ENCODE assay signal across 21 cellular contexts in the genomic region with DNA sequence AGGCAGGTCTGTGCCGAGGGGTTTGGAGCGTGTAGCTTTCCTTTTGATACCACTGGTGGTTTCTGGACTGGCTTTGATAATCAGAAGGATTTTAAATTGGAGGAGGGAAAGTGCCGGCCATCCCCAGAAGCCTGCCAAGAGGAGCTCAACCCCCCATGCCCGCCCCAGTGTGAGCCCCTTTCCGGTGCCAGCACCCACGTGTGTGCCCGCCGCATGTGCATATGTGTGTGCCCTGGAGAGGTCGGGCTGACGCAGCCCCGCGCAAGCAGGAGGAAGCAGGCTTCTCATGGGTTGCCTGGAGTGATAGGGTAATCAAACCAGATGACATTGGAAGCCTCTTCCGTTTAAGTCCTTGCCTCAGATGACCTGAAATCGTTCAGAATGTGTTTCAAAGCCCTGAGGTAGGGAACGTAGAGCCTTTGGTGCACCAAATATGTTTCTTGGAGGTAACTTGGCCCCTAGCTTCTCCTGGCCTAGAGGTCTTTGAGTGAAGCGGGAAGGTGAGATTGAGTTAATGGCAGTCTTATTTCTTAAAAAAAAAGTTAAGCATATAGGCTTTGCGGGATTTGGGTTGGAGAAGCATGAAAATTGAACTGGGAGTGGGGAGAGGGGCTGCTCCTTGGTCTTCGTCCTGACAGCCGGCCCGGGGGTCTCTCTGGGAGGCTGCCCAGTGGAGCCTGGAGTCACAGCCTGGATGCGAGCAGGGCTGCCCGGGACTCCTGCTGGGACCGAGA. TPM values are rescaled to one million over a fixed set of nuclear protein-coding genes. Genes with fewer than 3 reads are reported as not detected.
"Had no signal": no experiment of that assay in that cellular context is flagged by ENCODE, and none has a peak within 500 bp of the region (broad histone marks: within the 10 kb centered on the region; RNA-seq: fewer than 3 reads in every experiment).

No MANE protein-coding gene starts in this region.

- H3K27ac ChIP-seq: epithelial cell of prostate, gastroesophageal sphincter, ovary, psoas muscle, right atrium auricular region, WERI-Rb-1 had no signal

- H3K4me1 Mint-ChIP-seq: activated CD8-positive, alpha-beta memory T cell treated with anti-CD3 and anti-CD28 coated beads, Interleukin-2, amount 10 ng/mL, durations not matched to agents 7 days and 5 days had no signal

- H3K9me3 Mint-ChIP-seq: stimulated activated naive CD8-positive, alpha-beta T cell treated with anti-CD3 and anti-CD28 coated beads, Interleukin-15, Interleukin-2, amounts not matched to agents 100 ng/mL and 50 ng/mL, for 24 hours had no signal

- H3K36me3 Mint-ChIP-seq: activated CD8-positive, alpha-beta memory T cell treated with anti-CD3 and anti-CD28 coated beads, Interleukin-2, amount 10 ng/mL, durations not matched to agents 7 days and 5 days had no signal

- H3K27me3 ChIP-seq: ovary, right atrium auricular region, tibial nerve had no signal

- H3K4me3 Mint-ChIP-seq: activated CD4-positive, alpha-beta T cell treated with anti-CD3 and anti-CD28 coated beads, Interleukin-2, amount 10 ng/mL, durations not matched to agents 7 days and 5 days; activated CD8-positive, alpha-beta memory T cell treated with anti-CD3 and anti-CD28 coated beads, Interleukin-2, amount 10 ng/mL, durations not matched to agents 7 days and 5 days; activated CD8-positive, alpha-beta T cell treated with anti-CD3 and anti-CD28 coated beads for 36 hours; brain; naive thymus-derived CD4-positive, alpha-beta T cell; stimulated activated naive CD8-positive, alpha-beta T cell treated with anti-CD3 and anti-CD28 coated beads, Interleukin-15, Interleukin-2, amounts not matched to agents 100 ng/mL and 50 ng/mL, for 24 hours had no signal

- H3K36me3 ChIP-seq: ovary, right atrium auricular region, WERI-Rb-1 had no signal

- H3K27ac Mint-ChIP-seq: activated CD4-positive, alpha-beta T cell treated with anti-CD3 and anti-CD28 coated beads, Interleukin-2, amount 10 ng/mL, durations not matched to agents 7 days and 5 days; activated CD8-positive, alpha-beta memory T cell treated with anti-CD3 and anti-CD28 coated beads, Interleukin-2, amount 10 ng/mL, durations not matched to agents 7 days and 5 days; activated CD8-positive, alpha-beta T cell treated with anti-CD3 and anti-CD28 coated beads for 36 hours; naive thymus-derived CD4-positive, alpha-beta T cell; stimulated activated naive CD8-positive, alpha-beta T cell treated with anti-CD3 and anti-CD28 coated beads, Interleukin-15, Interleukin-2, amounts not matched to agents 100 ng/mL and 50 ng/mL, for 24 hours had no signal

- DNase-seq: activated CD4-positive, alpha-beta T cell treated with anti-CD3 and anti-CD28 coated beads, Interleukin-2, amount 10 ng/mL, durations not matched to agents 7 days and 5 days; activated CD4-positive, CD25-positive, alpha-beta regulatory T cell treated with anti-CD3 and anti-CD28 coated beads, Interleukin-2, amount 50 U/mL, for 72 hours; activated CD8-positive, alpha-beta memory T cell treated with anti-CD3 and anti-CD28 coated beads, Interleukin-2, amount 10 ng/mL, durations not matched to agents 7 days and 5 days; activated CD8-positive, alpha-beta T cell treated with anti-CD3 and anti-CD28 coated beads for 36 hours; activated effector memory CD4-positive, alpha-beta T cell treated with anti-CD3 and anti-CD28 coated beads, Interleukin-2, amount 50 U/mL, for 16 hours; activated naive CD4-positive, alpha-beta T cell treated with anti-CD3 and anti-CD28 coated beads, Interleukin-2, amount 50 U/mL, for 16 hours; activated T-cell treated with anti-CD3 and anti-CD28 coated beads for 4 hours; anterior cingulate cortex; heart right ventricle; naive thymus-derived CD4-positive, alpha-beta T cell; ovary; psoas muscle; WERI-Rb-1 had no signal

- H3K27me3 Mint-ChIP-seq: activated CD8-positive, alpha-beta memory T cell treated with anti-CD3 and anti-CD28 coated beads, Interleukin-2, amount 10 ng/mL, durations not matched to agents 7 days and 5 days had no signal

- H3K4me3 ChIP-seq: gastroesophageal sphincter, heart right ventricle, lung, ovary, psoas muscle, right atrium auricular region, tibial nerve had no signal

- ATAC-seq: activated CD8-positive, alpha-beta memory T cell treated with anti-CD3 and anti-CD28 coated beads, Interleukin-2, amount 10 ng/mL, durations not matched to agents 7 days and 5 days; activated CD8-positive, alpha-beta T cell treated with anti-CD3 and anti-CD28 coated beads for 36 hours; gastroesophageal sphincter; heart right ventricle; naive thymus-derived CD4-positive, alpha-beta T cell; psoas muscle had no signal

- H3K4me1 ChIP-seq: psoas muscle had no signal

RNA-seq across cellular contexts. Expression of a gene that starts 34.1 kb away (rescaled TPM):
- total RNA-seq: activated CD4-positive, alpha-beta T cell treated with anti-CD3 and anti-CD28 coated beads, Interleukin-2, amount 10 ng/mL, durations not matched to agents 7 days and 5 days; activated CD8-positive, alpha-beta memory T cell treated with anti-CD3 and anti-CD28 coated beads, Interleukin-2, amount 10 ng/mL, durations not matched to agents 7 days and 5 days; activated CD8-positive, alpha-beta T cell treated with anti-CD3 and anti-CD28 coated beads for 36 hours; T-helper 2 cell treated with Interferon-gamma antibody and Interleukin-4, amounts not matched to agents 100 ng/mL and 5 ng/mL, for 36 hours had no signal
- polyA plus RNA-seq: naive thymus-derived CD4-positive, alpha-beta T cell had no signal
